8 cellular contexts compared by ENCODE assay signal in the genomic region with DNA sequence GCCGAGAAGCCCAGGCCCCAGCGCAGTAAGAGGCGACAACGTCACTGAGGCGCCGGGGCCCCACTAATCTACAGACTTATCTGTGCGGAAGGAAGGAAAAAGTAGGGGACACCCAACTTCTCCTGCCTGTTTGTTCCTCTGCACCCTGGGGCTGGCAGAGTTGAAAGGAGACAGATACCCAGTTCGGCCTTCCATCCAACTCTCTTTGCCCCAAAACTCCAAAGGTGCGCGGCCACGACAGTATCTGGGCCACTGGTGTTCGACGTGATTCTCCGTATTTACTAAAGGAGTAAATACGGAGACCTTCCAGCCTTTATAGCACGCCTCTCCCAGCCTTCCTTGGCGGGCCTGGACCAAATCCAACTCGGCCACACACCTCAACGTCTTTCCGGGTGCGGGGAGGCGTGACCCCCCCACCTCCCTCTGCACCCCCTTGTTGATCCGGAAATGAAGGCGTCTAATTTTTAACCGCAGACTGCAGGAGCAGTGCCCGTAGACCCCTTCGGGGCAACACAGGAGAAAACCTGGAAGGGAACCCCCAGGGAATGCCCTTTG. TPM values are rescaled to one million over a fixed set of nuclear protein-coding genes. Genes with fewer than 3 reads are reported as not detected.
DNase-seq lines count a peak whose midpoint lies in the region; ATAC-seq and TF ChIP-seq lines count a peak whose summit lies in the region.

No MANE protein-coding gene starts in this region.

- H4K20me1 ChIP-seq in DND-41 (ENCODE audit: insufficient read depth, low read length) (peaks cover 37% of the 10 kb centered on the region), KMS-11 (ENCODE audit: insufficient read depth) (peaks cover 49% of the 10 kb centered on the region)

- no peak for TF ChIP-seq CTCF in DND-41 (IDR thresholded peaks at IDR 0.05; ENCODE audit: borderline replicate concordance, extremely low read depth, low read length, poor library complexity, severe bottlenecking)
- TF ChIP-seq CTCF in KMS-11 (conservative IDR thresholded peaks at IDR 0.05; ENCODE audit: low read depth, low read length), result no peak
- no peak for TF ChIP-seq CTCF in foreskin fibroblast (IDR thresholded peaks at IDR 0.05; ENCODE audit: low read depth, low read length)
- TF ChIP-seq CTCF in progenitor cell of endocrine pancreas (IDR thresholded peaks at IDR 0.05; ENCODE audit: unreplicated experiment), result no peak

- no peaks in the 10 kb centered on the region for H3K9me3 Mint-ChIP-seq in activated T-cell treated with anti-CD3 and anti-CD28 coated beads, Interleukin-2, amount 50 U/mL, for 4 hours
- no peaks in the 10 kb centered on the region for H3K9me3 Mint-ChIP-seq in progenitor cell of endocrine pancreas (ENCODE audit: low read depth)

- H3K79me2 ChIP-seq in DND-41 (ENCODE audit: insufficient read depth, low read length) (peaks cover 15% of the 10 kb centered on the region), KMS-11 (ENCODE audit: insufficient read depth, low read depth) (peaks cover 80% of the 10 kb centered on the region)

- H3K4me2 ChIP-seq in DND-41 (ENCODE audit: insufficient read depth, low read length) (peak overlapping the region; percentile 98), KMS-11 (peak overlapping the region; percentile 95)

- ATAC-seq in DND-41 (ENCODE audit: insufficient read depth, low read depth) (peak; percentile 4; the same call in 1 of the 3 replicates), GM19351 (IDR thresholded peaks at IDR 0.05; ENCODE audit: unreplicated experiment) (no peak), GM19324 (IDR thresholded peaks at IDR 0.05; ENCODE audit: low FRiP score, unreplicated experiment) (no peak)
- ATAC-seq in activated T-cell treated with anti-CD3 and anti-CD28 coated beads, Interleukin-2, amount 50 U/mL, for 4 hours, result no peak

- H3K4me3 ChIP-seq in DND-41 (ENCODE audit: low read depth in 1 of 2, low read length in 2 of 2) (peak overlapping the region; percentile 50 to 78), KMS-11 (IDR thresholded peaks at IDR 0.05; ENCODE audit: insufficient read depth, low read depth, low read length) (no peak overlapping the region), foreskin fibroblast (ENCODE audit: low read depth in 1 of 2, low read length in 2 of 2) (peak overlapping the region; percentile 85 to 95)

- H3K9ac ChIP-seq in DND-41 (ENCODE audit: low read depth, low read length) (peak overlapping the region; percentile 59), KMS-11 (peak overlapping the region; percentile 66)

- H3K27ac ChIP-seq in DND-41 (ENCODE audit: low read length) (peak overlapping the region; percentile 61; the same call in 1 of the 2 replicates), KMS-11 (peak overlapping the region; percentile 55)

- no peaks in the 10 kb centered on the region for H3K27me3 Mint-ChIP-seq in activated T-cell treated with anti-CD3 and anti-CD28 coated beads, Interleukin-2, amount 50 U/mL, for 4 hours (ENCODE audit: low read depth)
- no peaks in the 10 kb centered on the region for H3K27me3 Mint-ChIP-seq in progenitor cell of endocrine pancreas

- H3K36me3 ChIP-seq in DND-41 (ENCODE audit: insufficient read depth, low read length), result no peaks in the 10 kb centered on the region; the same call in 1 of the 2 replicates
- H3K36me3 ChIP-seq in KMS-11 (ENCODE audit: insufficient read depth), result peaks cover 5% of the 10 kb centered on the region; the same call in 1 of the 2 replicates

- H3K4me3 Mint-ChIP-seq in activated T-cell treated with anti-CD3 and anti-CD28 coated beads, Interleukin-2, amount 50 U/mL, for 4 hours, result peak overlapping the region; percentile 92
- peak overlapping the region; percentile 97 for H3K4me3 Mint-ChIP-seq in progenitor cell of endocrine pancreas (ENCODE audit: low read depth)

- peaks cover 70% of the 10 kb centered on the region for H3K4me1 ChIP-seq in DND-41 (ENCODE audit: insufficient read depth, low read length)
- peaks cover 48% of the 10 kb centered on the region for H3K4me1 ChIP-seq in KMS-11 (ENCODE audit: low read depth, poor library complexity, severe bottlenecking)

- H3K9me3 ChIP-seq in DND-41 (ENCODE audit: insufficient read depth, low read length, severe bottlenecking), result no peaks in the 10 kb centered on the region

- H3K4me1 Mint-ChIP-seq in activated T-cell treated with anti-CD3 and anti-CD28 coated beads, Interleukin-2, amount 50 U/mL, for 4 hours (ENCODE audit: low read depth), result peaks cover 50% of the 10 kb centered on the region
- H3K4me1 Mint-ChIP-seq in progenitor cell of endocrine pancreas (ENCODE audit: low read depth), result peaks cover 46% of the 10 kb centered on the region

- H3K36me3 Mint-ChIP-seq in activated T-cell treated with anti-CD3 and anti-CD28 coated beads, Interleukin-2, amount 50 U/mL, for 4 hours (ENCODE audit: insufficient read depth), result peaks cover 16% of the 10 kb centered on the region
- peaks cover 3% of the 10 kb centered on the region for H3K36me3 Mint-ChIP-seq in progenitor cell of endocrine pancreas (ENCODE audit: insufficient read depth)

- DNase-seq in DND-41 (no peak), foreskin fibroblast (no peak), progenitor cell of endocrine pancreas (ENCODE audit: low spot score, unreplicated experiment) (no peak), HuH-7 (ENCODE audit: low spot score) (no peak)
- DNase-seq in activated T-cell treated with anti-CD3 and anti-CD28 coated beads, Interleukin-2, amount 50 U/mL, for 4 hours, result no peak

- H3K27me3 ChIP-seq in DND-41 (ENCODE audit: insufficient read depth, low read length, poor library complexity) (peaks cover 47% of the 10 kb centered on the region), KMS-11 (ENCODE audit: insufficient read depth, low read depth) (no peaks in the 10 kb centered on the region)

- H3K27ac Mint-ChIP-seq in progenitor cell of endocrine pancreas, result peak overlapping the region; percentile 98

- H2AFZ ChIP-seq in DND-41 (ENCODE audit: low read depth, low read length) (peak overlapping the region; percentile 49; the same call in 1 of the 2 replicates), KMS-11 (ENCODE audit: low read depth) (no peak overlapping the region)

RNA-seq across cellular contexts. Expression of a gene that starts 1.6 kb away (rescaled TPM):
- 10 to 100 TPM in 1 of 3 donors, 1 to 10 TPM in 2; 8.0 to 13.6 (median 9.6) TPM for total RNA-seq in activated T-cell treated with anti-CD3 and anti-CD28 coated beads, Interleukin-2, amount 50 U/mL, for 4 hours
- 24.3 and 27.8 TPM in 2 replicates for total RNA-seq in progenitor cell of endocrine pancreas
